ENCODE assay signal across 29 cellular contexts in the genomic region with DNA sequence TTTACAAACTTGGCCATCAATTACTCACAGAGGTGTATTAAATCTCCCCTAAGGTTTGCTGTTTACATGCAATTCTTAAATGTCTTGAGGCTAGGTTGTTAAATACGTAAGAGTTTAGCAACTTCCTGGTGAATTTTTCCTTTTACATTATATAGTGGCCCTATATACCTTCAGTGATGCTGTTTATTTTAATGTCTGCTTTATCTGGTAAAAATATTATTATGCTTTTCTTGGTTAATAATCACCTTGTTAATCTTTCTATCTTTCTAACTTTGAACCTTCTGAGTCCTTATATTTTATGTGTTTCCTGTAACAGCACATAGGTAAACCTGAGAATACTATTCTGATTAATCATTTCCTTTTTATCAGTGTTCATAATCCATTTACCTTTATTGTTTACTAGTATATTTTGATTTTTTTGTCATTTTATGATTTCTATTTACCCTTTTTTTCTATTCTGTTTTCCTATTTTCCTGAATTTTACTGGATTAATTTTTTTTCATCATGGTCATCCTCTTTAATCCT. TPM values are rescaled to one million over a fixed set of nuclear protein-coding genes. Genes with fewer than 3 reads are reported as not detected.
DNase-seq lines count a peak whose midpoint lies in the region; ATAC-seq, FAIRE-seq and TF ChIP-seq lines count a peak whose summit lies in the region.
"Had no signal": no experiment of that assay in that cellular context is flagged by ENCODE, and none has a peak within 500 bp of the region (broad histone marks: within the 10 kb centered on the region; RNA-seq: fewer than 3 reads in every experiment).

No MANE protein-coding gene starts in this region.

- intact Hi-C loops in Calu3 (cut with micrococcal nuclease; ENCODE audit: unreplicated experiment) (no loop called here), OCI-LY7 (cut with micrococcal nuclease; ENCODE audit: unreplicated experiment) (no loop called here), kidney (cut with DNase I) (no loop called here)

- H2AFZ ChIP-seq in OCI-LY7 (ENCODE audit: low read length) = no peak overlapping the region
- H2AFZ ChIP-seq: GM23248 had no signal

- H3K9me2 ChIP-seq in OCI-LY7 (ENCODE audit: insufficient read depth, low read length) = no peaks in the 10 kb centered on the region

- no peak overlapping the region for H3K4me2 ChIP-seq in OCI-LY7 (ENCODE audit: low read length)
- H3K4me2 ChIP-seq: A549; BLaER1 treated with 17β-estradiol and CSF1 and Interleukin-3, amounts not matched to agents 10 nM and 100 nM; KMS-11 had no signal

- H3K27me3 Mint-ChIP-seq in Calu3 (ENCODE audit: unreplicated experiment) = no peaks in the 10 kb centered on the region
- no peaks in the 10 kb centered on the region for H3K27me3 Mint-ChIP-seq in activated T-helper 17 cell treated with anti-CD3 and anti-CD28 coated beads, Interleukin-2, amount 50 U/mL, for 72 hours
- H3K27me3 Mint-ChIP-seq: CD4-positive, alpha-beta T cell; IgD-negative memory B cell had no signal

- no peak overlapping the region for H3K4me3 ChIP-seq in OCI-LY7 (ENCODE audit: low read depth, low read length, poor library complexity, severe bottlenecking)
- H3K4me3 ChIP-seq in kidney (ENCODE audit: low read length in 2 of 2) = no peak overlapping the region
- H3K4me3 ChIP-seq: A549; BLaER1 treated with 17β-estradiol and CSF1 and Interleukin-3, amounts not matched to agents 10 nM and 100 nM; GM12878; GM23248; SJCRH30 had no signal

- DNase-seq in Calu3 (no peak), OCI-LY7 (ENCODE audit: low spot score) (no peak), kidney (no peak), globus pallidus (ENCODE audit: low spot score) (no peak), NCI-H1417 treated with DMSO at 0.1 percent for 48 hours (lab: John Stamatoyannopoulos, UW) (no peak)
- DNase-seq: AML-193; CD4-positive, alpha-beta T cell; DMS53; GDM1; GM23248; H7; NCI-H1048; NCI-H1436; NCI-H187; NCI-H2081 treated with DMSO at 0.1 percent for 48 hours; NCI-H2171; NCI-H226; NCI-H510A; NCI-H69; SJCRH30 had no signal

- peak; percentile 70 for FAIRE-seq in kidney (lab: Jason Lieb, UNC)
- FAIRE-seq: A549, GM12878 had no signal

- H3K4me1 Mint-ChIP-seq in Calu3 (ENCODE audit: low read depth, unreplicated experiment) = peaks cover 21% of the 10 kb centered on the region
- H3K4me1 Mint-ChIP-seq in activated T-helper 17 cell treated with anti-CD3 and anti-CD28 coated beads, Interleukin-2, amount 50 U/mL, for 72 hours = no peaks in the 10 kb centered on the region
- H3K4me1 Mint-ChIP-seq: IgD-negative memory B cell had no signal

- no peak for ATAC-seq in activated T-helper 17 cell treated with anti-CD3 and anti-CD28 coated beads, Interleukin-2, amount 50 U/mL, for 72 hours (replicated peaks)
- no peak for ATAC-seq in GM21423 (IDR thresholded peaks at IDR 0.05; ENCODE audit: unreplicated experiment)
- ATAC-seq: A549, GM12878, Right ventricle myocardium inferior, SK-N-SH treated with all-trans-retinoic acid at 6 μM for 48 hours had no signal

- POLR2A ChIA-PET in OCI-LY7 (lab: Charles Lee) = interaction anchor here (1.1 kb wide), 1 partner anchor 14 kb away, joined by 3 read pairs; no protein-coding TSS in a partner anchor

- no peaks in the 10 kb centered on the region for H3K9me3 ChIP-seq in OCI-LY7 (ENCODE audit: low read length)
- H3K9me3 ChIP-seq in kidney (ENCODE audit: control insufficient read depth in 1 of 2, low read length in 2 of 2) = no peaks in the 10 kb centered on the region
- H3K9me3 ChIP-seq: A549; BLaER1 treated with 17β-estradiol and CSF1 and Interleukin-3, amounts not matched to agents 10 nM and 100 nM; SJCRH30 had no signal

- H3K36me3 Mint-ChIP-seq in Calu3 (ENCODE audit: insufficient read depth, unreplicated experiment) = peaks cover 29% of the 10 kb centered on the region
- H3K36me3 Mint-ChIP-seq in activated T-helper 17 cell treated with anti-CD3 and anti-CD28 coated beads, Interleukin-2, amount 50 U/mL, for 72 hours (ENCODE audit: low read depth) = peaks cover 100% of the 10 kb centered on the region

- no peaks in the 10 kb centered on the region for H3K79me2 ChIP-seq in OCI-LY7 (ENCODE audit: insufficient read depth, low read depth, low read length)

- TF ChIP-seq CTCF in Calu3 (IDR thresholded peaks at IDR 0.05; ENCODE audit: unreplicated experiment) = no peak
- no peak for TF ChIP-seq CTCF in OCI-LY7 (conservative IDR thresholded peaks at IDR 0.05; ENCODE audit: low read length)
- TF ChIP-seq CTCF in kidney (IDR thresholded peaks at IDR 0.05; ENCODE audit: borderline replicate concordance, extremely low read depth, insufficient read depth) = no peak

- CTCF ChIA-PET in Calu3 (lab: Charles Lee) (no interaction called here), OCI-LY7 (lab: Charles Lee; ENCODE audit: unreplicated experiment) (no interaction called here)

- H4K20me1 ChIP-seq in OCI-LY7 (ENCODE audit: insufficient read depth, low read length) = no peaks in the 10 kb centered on the region

- H3K4me1 ChIP-seq in OCI-LY7 (ENCODE audit: insufficient read depth, low read length, poor library complexity, severe bottlenecking) = no peaks in the 10 kb centered on the region
- H3K4me1 ChIP-seq in kidney (ENCODE audit: control insufficient read depth in 1 of 2, insufficient read depth in 1 of 2, low read depth in 1 of 2, low read length in 2 of 2) = no peaks in the 10 kb centered on the region
- H3K4me1 ChIP-seq: A549; BLaER1 treated with 17β-estradiol and CSF1 and Interleukin-3, amounts not matched to agents 10 nM and 100 nM; SJCRH30 had no signal

- H3K27ac ChIP-seq in OCI-LY7 (ENCODE audit: low read depth, low read length, poor library complexity, severe bottlenecking) (no peak overlapping the region), kidney (ENCODE audit: low read depth in 2 of 2, low read length in 2 of 2) (no peak overlapping the region)
- H3K27ac ChIP-seq: A549; BLaER1 treated with 17β-estradiol and CSF1 and Interleukin-3, amounts not matched to agents 10 nM and 100 nM; GM23248; KMS-11; SJCRH30 had no signal

- H3K9me3 Mint-ChIP-seq in Calu3 (ENCODE audit: low read depth, unreplicated experiment) = no peaks in the 10 kb centered on the region
- H3K9me3 Mint-ChIP-seq in activated T-helper 17 cell treated with anti-CD3 and anti-CD28 coated beads, Interleukin-2, amount 50 U/mL, for 72 hours = no peaks in the 10 kb centered on the region
- H3K9me3 Mint-ChIP-seq: CD4-positive, alpha-beta T cell; IgD-negative memory B cell had no signal

- H3K27ac Mint-ChIP-seq in Calu3 (ENCODE audit: unreplicated experiment) = peak overlapping the region; percentile 66
- H3K27ac Mint-ChIP-seq in activated T-helper 17 cell treated with anti-CD3 and anti-CD28 coated beads, Interleukin-2, amount 50 U/mL, for 72 hours = peak overlapping the region; percentile 47
- H3K27ac Mint-ChIP-seq: CD4-positive, alpha-beta T cell; IgD-negative memory B cell had no signal

- H3K36me3 ChIP-seq in OCI-LY7 (ENCODE audit: insufficient read depth, low read length) = peaks cover 69% of the 10 kb centered on the region
- H3K36me3 ChIP-seq in kidney (ENCODE audit: control insufficient read depth in 1 of 2, insufficient read depth in 2 of 2, low read length in 2 of 2) = peaks cover 26 to 61% of the 10 kb centered on the region in 2 donors

- no peak overlapping the region for H3K4me3 Mint-ChIP-seq in Calu3 (ENCODE audit: low read depth, unreplicated experiment)
- H3K4me3 Mint-ChIP-seq in activated T-helper 17 cell treated with anti-CD3 and anti-CD28 coated beads, Interleukin-2, amount 50 U/mL, for 72 hours = no peak overlapping the region
- H3K4me3 Mint-ChIP-seq: CD4-positive, alpha-beta T cell; IgD-negative memory B cell had no signal

- BruUV-seq in Calu3 (replicated peaks; lab: Mats Ljungman, UMichigan) = no TSS peak
- BruUV-seq in OCI-LY7 (replicated peaks; lab: Mats Ljungman, UMichigan) = TSS peak; percentile 22

- no peak overlapping the region for H3K9ac ChIP-seq in kidney (ENCODE audit: low read length in 2 of 2)
- H3K9ac ChIP-seq: BLaER1 treated with 17β-estradiol and CSF1 and Interleukin-3, amounts not matched to agents 10 nM and 100 nM; GM23248; KMS-11 had no signal

RNA-seq across cellular contexts. Expression of a gene that starts 57.9 kb away (rescaled TPM):
- total RNA-seq in Calu3 (2022) (5.0 and 5.2 TPM in 2 replicates), OCI-LY7 (2022) (6.4 and 7.9 TPM in 2 replicates), kidney (23.3 TPM)
- 0.73 and 0.82 TPM in 2 replicates for total RNA-seq in OCI-LY7 (2014; rRNA removed; shearing (Covaris generic))
- total RNA-seq in activated T-helper 17 cell treated with anti-CD3 and anti-CD28 coated beads, Interleukin-2, amount 50 U/mL, for 72 hours = 1 to 10 TPM; 4.1 to 9.2 TPM
- polyA plus RNA-seq in kidney (ENCODE audit: insufficient read depth, low read depth, low replicate concordance) = 31.9 TPM
